ENCODE assay signal across 16 cellular contexts in genomic region chr15:37109151-37109912, GRCh38. TPM values are rescaled to one million over a fixed set of nuclear protein-coding genes. Genes with fewer than 3 reads are reported as not detected.
A peak's percentile ranks its signal among the peaks of the same experiment; 100 is the strongest.
DNase-seq lines count a peak whose midpoint lies in the region; ATAC-seq and TF ChIP-seq lines count a peak whose summit lies in the region.
"Had no signal": no experiment of that assay in that cellular context is flagged by ENCODE, and none has a peak within 500 bp of the region (broad histone marks: within the 10 kb centered on the region; RNA-seq: fewer than 3 reads in every experiment).

No MANE protein-coding gene starts in this region.

- TF ChIP-seq CTCF in stomach (IDR thresholded peaks at IDR 0.05) (no peak), colonic mucosa (IDR thresholded peaks at IDR 0.05) (no peak)

- H3K4me3 ChIP-seq in stomach = peak overlapping the region; percentile 38 to 50 (median 46)
- H3K4me3 ChIP-seq in colonic mucosa = no peak overlapping the region

- H3K9me3 ChIP-seq in stomach (no peaks in the 10 kb centered on the region), colonic mucosa (no peaks in the 10 kb centered on the region)
- H3K9me3 ChIP-seq: right lobe of liver, testis had no signal

- DNase-seq in NCI-H1417 (lab: John Stamatoyannopoulos, UW) = peak in 2 of 3 experiments; percentile 73 to 93
- DNase-seq in NCI-H1417 treated with DMSO at 0.1 percent for 48 hours (lab: John Stamatoyannopoulos, UW) = no peak
- DNase-seq in astrocyte of the hippocampus (ENCODE audit: low read depth, low spot score) = peak; percentile 71
- peak; percentile 13 for DNase-seq in iPS-NIHi7 (ENCODE audit: extremely low spot score)
- DNase-seq in stomach = no peak
- DNase-seq in GM19238 (ENCODE audit: insufficient read length, low spot score) = no peak
- no peak for DNase-seq in colonic mucosa
- DNase-seq: activated CD8-positive, alpha-beta memory T cell treated with anti-CD3 and anti-CD28 coated beads, Interleukin-2, amount 50 U/mL, for 4 hours; effector memory CD4-positive, alpha-beta T cell; NCI-H1092 treated with DMSO at 0.1 percent for 48 hours; NCI-H748 treated with DMSO at 0.1 percent for 48 hours; SHP77; testis had no signal

- TF ChIP-seq EP300 in stomach (IDR thresholded peaks at IDR 0.05) = no peak

- H3K4me1 ChIP-seq in stomach = peaks cover 12 to 45% (median 22%) of the 10 kb centered on the region in 4 donors
- H3K4me1 ChIP-seq in colonic mucosa = no peaks in the 10 kb centered on the region

- TF ChIP-seq POLR2A in stomach (IDR thresholded peaks at IDR 0.05) = no peak

- ATAC-seq in HG02763 (IDR thresholded peaks at IDR 0.05; ENCODE audit: unreplicated experiment) = no peak

- 35 to 61% (median 51%) methylated on average over 18 of the region's 18 CpGs for WGBS in stomach, 5 donors

- intact Hi-C loops in stomach (cut with DNase I; ENCODE audit: low total_unique reads) = loop anchor here (10.0 kb wide), 1 partner anchor 225 kb away; no protein-coding TSS in a partner anchor
- intact Hi-C loops in colonic mucosa (cut with DNase I) = loop anchor here (5.0 kb wide), 1 partner anchor 222 kb away; no protein-coding TSS in a partner anchor

- H3K9ac ChIP-seq in colonic mucosa (ENCODE audit: low read depth in 2 of 2, low read length in 2 of 2) = no peak overlapping the region

- H3K27ac ChIP-seq in stomach = peak overlapping the region in 3 of 5 donors; percentile 72 to 95 (median 94)
- no peak overlapping the region for H3K27ac ChIP-seq in colonic mucosa
- H3K27ac ChIP-seq: testis, VCaP had no signal

- H3K27me3 ChIP-seq in stomach (peaks cover 0 to 74% (median 22%) of the 10 kb centered on the region in 3 donors), colonic mucosa (peaks cover 42% of the 10 kb centered on the region)
- H3K27me3 ChIP-seq: testis had no signal

- no peaks in the 10 kb centered on the region for H3K36me3 ChIP-seq in stomach
- H3K36me3 ChIP-seq in colonic mucosa = no peaks in the 10 kb centered on the region
- H3K36me3 ChIP-seq: right lobe of liver had no signal

RNA-seq across cellular contexts. Expression of gene MEIS2, which starts 9.0 kb away (rescaled TPM):
- 10 to 100 TPM in 4 of 5 donors, 1 to 10 TPM in 1; 9.6 to 77.7 (median 46.1) TPM for total RNA-seq in stomach
- polyA plus RNA-seq in stomach = 10 to 100 TPM in 1 of 3 donors, 1 to 10 TPM in 2; 3.9 to 12.4 (median 9.2) TPM
- 1 to 10 TPM; 1.7 to 7.6 TPM for total RNA-seq in colonic mucosa

Comparison
In these comparisons a context has a peak if more than half of its experiments do, and no peak if none do; other contexts are left out.
1. DNase-seq: peak in NCI-H1417 (2 of 3), astrocyte of the hippocampus (single experiment) and iPS-NIHi7 (single experiment); none in NCI-H1417 treated with DMSO at 0.1 percent for 48 hours (single experiment), stomach (single experiment), GM19238 (single experiment) and colonic mucosa (single experiment).